In genomic region chr14:89954045-89955021, GRCh38 we compare ENCODE assay signal across 1 cellular context.
TF ChIP-seq lines count a peak whose summit lies in the region.

Gene EFCAB11 (minus strand): TSS chr14:89954730. CDS start chr14:89954660, 70 bp downstream.

TF ChIP-seq in HepG2, 621 proteins besides CTCF, POLR2A, EP300 and RAD21 (continued from another document and continues in another):
- TF ChIP-seq ZBTB43 (CRISPR knock-in tag; conservative IDR thresholded peaks at IDR 0.05) (no peak), E2F1 (CRISPR knock-in tag; IDR thresholded peaks at IDR 0.05) (peak; percentile 60; the same call in 1 of the 2 replicates), IRX3 (CRISPR knock-in tag; IDR thresholded peaks at IDR 0.05; ENCODE audit: borderline replicate concordance, low read depth) (no peak), ZNF24 (IDR thresholded peaks at IDR 0.05) (no peak), ONECUT2 (CRISPR knock-in tag; IDR thresholded peaks at IDR 0.05) (no peak), ZFP36L1 (CRISPR knock-in tag; IDR thresholded peaks at IDR 0.05) (peak; percentile 53; the same call in 1 of the 2 replicates), ZNF124 (CRISPR knock-in tag; IDR thresholded peaks at IDR 0.05) (peak; percentile 57; the same call in 1 of the 2 replicates), MEIS1 (CRISPR knock-in tag; IDR thresholded peaks at IDR 0.05; ENCODE audit: borderline replicate concordance) (no peak), KLF13 (CRISPR knock-in tag; IDR thresholded peaks at IDR 0.05) (peak; percentile 96), ZFY (CRISPR knock-in tag; IDR thresholded peaks at IDR 0.05) (peak; percentile 86; the same call in 1 of the 2 replicates), THAP7 (CRISPR knock-in tag; IDR thresholded peaks at IDR 0.05) (no peak), ZBTB49 (CRISPR knock-in tag; IDR thresholded peaks at IDR 0.05; ENCODE audit: borderline replicate concordance) (no peak), NFKB2 (CRISPR knock-in tag; IDR thresholded peaks at IDR 0.05; ENCODE audit: borderline replicate concordance) (no peak; the same call in 1 of the 2 replicates), TARDBP (CRISPR knock-in tag; IDR thresholded peaks at IDR 0.05) (peak; percentile 17; the same call in 1 of the 2 replicates), ZNF609 (CRISPR knock-in tag; IDR thresholded peaks at IDR 0.05; ENCODE audit: borderline replicate concordance) (no peak; the same call in 1 of the 2 replicates), ZNF839 (CRISPR knock-in tag; IDR thresholded peaks at IDR 0.05; ENCODE audit: borderline replicate concordance) (0 out of 2 replicates have a peak, but pooled peaks have one; percentile 43), ATF7 (IDR thresholded peaks at IDR 0.05) (no peak), ATF7 (CRISPR knock-in tag; IDR thresholded peaks at IDR 0.05) (peak; percentile 39; the same call in 1 of the 2 replicates), DMAP1 (CRISPR knock-in tag; IDR thresholded peaks at IDR 0.05) (peak; percentile 45; the same call in 1 of the 2 replicates), ZSCAN5A (CRISPR knock-in tag; IDR thresholded peaks at IDR 0.05; ENCODE audit: borderline replicate concordance) (peak; percentile 53; the same call in 1 of the 2 replicates), MAX (IDR thresholded peaks at IDR 0.05) (peak; percentile 57), TAF1 (CRISPR knock-in tag; IDR thresholded peaks at IDR 0.05) (peak; percentile 87), TBL1XR1 (IDR thresholded peaks at IDR 0.05; ENCODE audit: borderline replicate concordance, low read length, partially characterized antibody) (no peak), ZNF430 (CRISPR knock-in tag; IDR thresholded peaks at IDR 0.05) (peak; percentile 78), HNRNPL (IDR thresholded peaks at IDR 0.05; ENCODE audit: low read depth, low read length) (0 out of 2 replicates have a peak, but pooled peaks have one; percentile 39), ZIK1 (CRISPR knock-in tag; IDR thresholded peaks at IDR 0.05; ENCODE audit: borderline replicate concordance, low read depth) (peak; percentile 63; the same call in 1 of the 2 replicates), DRAP1 (CRISPR knock-in tag; IDR thresholded peaks at IDR 0.05) (peak; percentile 79), SNAPC5 (CRISPR knock-in tag; IDR thresholded peaks at IDR 0.05; ENCODE audit: borderline replicate concordance) (no peak), CREB1 (IDR thresholded peaks at IDR 0.05) (peak; percentile 63), CREB1 (CRISPR knock-in tag; IDR thresholded peaks at IDR 0.05) (peak; percentile 68; the same call in 1 of the 2 replicates), NFIC (IDR thresholded peaks at IDR 0.05; ENCODE audit: low read length) (no peak), ZNF580 (CRISPR knock-in tag; IDR thresholded peaks at IDR 0.05; ENCODE audit: borderline replicate concordance, low read depth) (0 out of 2 replicates have a peak, but pooled peaks have one; percentile 36), IKZF1 (IDR thresholded peaks at IDR 0.05) (no peak), KIAA2018 (CRISPR knock-in tag; IDR thresholded peaks at IDR 0.05; ENCODE audit: borderline replicate concordance) (no peak), ZNF138 (CRISPR knock-in tag; IDR thresholded peaks at IDR 0.05; ENCODE audit: low read depth) (no peak)
